23 cellular contexts compared by ENCODE assay signal in the genomic region with DNA sequence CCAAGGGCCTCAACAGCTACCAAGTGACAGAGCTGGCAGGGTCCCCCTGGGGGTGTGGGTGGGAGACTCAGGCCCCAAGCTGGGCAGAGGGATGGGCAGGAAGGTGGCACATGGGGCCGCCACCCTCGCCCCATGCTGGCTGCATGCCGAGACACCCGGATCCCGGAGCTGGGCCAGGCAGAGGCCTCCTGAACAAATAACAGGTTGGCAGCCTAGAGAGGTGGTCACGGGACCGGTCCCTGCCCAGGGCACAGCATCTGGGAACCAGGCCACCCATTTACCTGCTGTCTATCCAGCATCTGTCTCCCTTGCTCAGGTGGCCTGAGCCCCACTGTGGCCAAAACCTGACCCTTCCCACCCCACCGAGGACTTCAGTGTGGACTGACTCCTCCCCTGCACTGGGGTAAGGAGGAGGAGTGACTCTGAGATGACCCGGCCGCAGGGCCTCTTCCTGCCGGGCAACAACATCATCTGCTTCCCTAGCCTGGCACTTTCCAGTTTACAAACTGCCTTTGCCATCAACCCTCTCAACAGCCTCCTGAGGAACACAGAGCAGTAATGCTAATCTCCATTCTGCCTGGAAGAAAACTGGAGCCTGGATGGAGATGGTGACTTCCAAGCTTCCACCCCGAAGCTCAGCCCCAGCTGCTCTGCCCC. TPM values are rescaled to one million over a fixed set of nuclear protein-coding genes. Genes with fewer than 3 reads are reported as not detected.
DNase-seq lines count a peak whose midpoint lies in the region; ATAC-seq, FAIRE-seq and TF ChIP-seq lines count a peak whose summit lies in the region.
"Had no signal": no experiment of that assay in that cellular context is flagged by ENCODE, and none has a peak within 500 bp of the region (broad histone marks: within the 10 kb centered on the region; RNA-seq: fewer than 3 reads in every experiment).

No MANE protein-coding gene starts in this region.

- H3K4me3 Mint-ChIP-seq in Calu3 (ENCODE audit: low read depth, unreplicated experiment) = no peak overlapping the region
- H3K4me3 Mint-ChIP-seq: naive thymus-derived CD8-positive, alpha-beta T cell; stimulated activated naive CD8-positive, alpha-beta T cell treated with anti-CD3 and anti-CD28 coated beads, Interleukin-15, Interleukin-2, amounts not matched to agents 100 ng/mL and 50 ng/mL, for 24 hours had no signal

- H3K9me3 ChIP-seq in Panc1 (ENCODE audit: control insufficient read depth, insufficient read depth, low read depth, low read length) = no peaks in the 10 kb centered on the region
- H3K9me3 ChIP-seq in kidney (ENCODE audit: control insufficient read depth in 1 of 2, low read length in 2 of 2) = no peaks in the 10 kb centered on the region
- no peaks in the 10 kb centered on the region for H3K9me3 ChIP-seq in parathyroid adenoma (ENCODE audit: control insufficient read depth, low read length)
- H3K9me3 ChIP-seq: Caco-2, left ventricle myocardium inferior had no signal

- H3K4me2 ChIP-seq in parathyroid adenoma (ENCODE audit: low read length) = peak overlapping the region; percentile 22

- H3K4me1 Mint-ChIP-seq in Calu3 (ENCODE audit: low read depth, unreplicated experiment) = peaks cover 30% of the 10 kb centered on the region
- H3K4me1 Mint-ChIP-seq: naive thymus-derived CD8-positive, alpha-beta T cell had no signal

- no peak overlapping the region for H2AFZ ChIP-seq in parathyroid adenoma

- peaks cover 20% of the 10 kb centered on the region for H3K36me3 Mint-ChIP-seq in Calu3 (ENCODE audit: insufficient read depth, unreplicated experiment)
- H3K36me3 Mint-ChIP-seq: naive thymus-derived CD8-positive, alpha-beta T cell had no signal

- H3K27me3 ChIP-seq in Panc1 (ENCODE audit: control insufficient read depth, insufficient read depth, low read length) (no peaks in the 10 kb centered on the region), parathyroid adenoma (ENCODE audit: control insufficient read depth, insufficient read depth, low read length) (no peaks in the 10 kb centered on the region)
- H3K27me3 ChIP-seq: foreskin keratinocyte had no signal

- CTCF ChIA-PET in Calu3 (lab: Charles Lee) (interaction anchor here (0.6 to 0.7 kb wide), 2 partner anchors 110 to 257 kb away, joined by 3 to 6 read pairs; no protein-coding TSS in a partner anchor), Panc1 (lab: Charles Lee) (no interaction called here)

- H3K27ac Mint-ChIP-seq in Calu3 (ENCODE audit: unreplicated experiment) = peak overlapping the region; percentile 80
- H3K27ac Mint-ChIP-seq: activated T-helper 2 cell treated with anti-CD3 and anti-CD28 coated beads, Interferon-gamma antibody, Interleukin-2, Interleukin-4, amounts not matched to agents 10 μg/mL and 5 μg/mL and 100 μg/mL, durations not matched to agents 14 hours and 24 hours and 36 hours; naive thymus-derived CD8-positive, alpha-beta T cell; stimulated activated naive CD8-positive, alpha-beta T cell treated with anti-CD3 and anti-CD28 coated beads, Interleukin-15, Interleukin-2, amounts not matched to agents 100 ng/mL and 50 ng/mL, for 24 hours had no signal

- H3K9ac ChIP-seq in kidney (ENCODE audit: low read length in 2 of 2) (peak overlapping the region in 1 of 2 donors; percentile 74), parathyroid adenoma (no peak overlapping the region)

- no peaks in the 10 kb centered on the region for H3K36me3 ChIP-seq in Panc1 (ENCODE audit: control insufficient read depth, insufficient read depth, low read length)
- peaks cover 0 to 4% of the 10 kb centered on the region in 2 donors for H3K36me3 ChIP-seq in kidney (ENCODE audit: control insufficient read depth in 1 of 2, insufficient read depth in 2 of 2, low read length in 2 of 2)
- no peaks in the 10 kb centered on the region for H3K36me3 ChIP-seq in parathyroid adenoma (ENCODE audit: control insufficient read depth, insufficient read depth, low read length)
- H3K36me3 ChIP-seq: left ventricle myocardium inferior had no signal

- H3K9me3 Mint-ChIP-seq in Calu3 (ENCODE audit: low read depth, unreplicated experiment) = no peaks in the 10 kb centered on the region
- H3K9me3 Mint-ChIP-seq: activated T-helper 2 cell treated with anti-CD3 and anti-CD28 coated beads, Interferon-gamma antibody, Interleukin-2, Interleukin-4, amounts not matched to agents 10 μg/mL and 5 μg/mL and 100 μg/mL, durations not matched to agents 14 hours and 24 hours and 36 hours; naive thymus-derived CD8-positive, alpha-beta T cell; stimulated activated naive CD8-positive, alpha-beta T cell treated with anti-CD3 and anti-CD28 coated beads, Interleukin-15, Interleukin-2, amounts not matched to agents 100 ng/mL and 50 ng/mL, for 24 hours had no signal

- peaks cover 25% of the 10 kb centered on the region for H3K4me1 ChIP-seq in Panc1 (ENCODE audit: control insufficient read depth, insufficient read depth, low read length)
- peaks cover 30 to 43% of the 10 kb centered on the region in 2 donors for H3K4me1 ChIP-seq in kidney (ENCODE audit: control insufficient read depth in 1 of 2, insufficient read depth in 1 of 2, low read depth in 1 of 2, low read length in 2 of 2)
- H3K4me1 ChIP-seq in parathyroid adenoma = peaks cover 51% of the 10 kb centered on the region

- POLR2A ChIA-PET in Panc1 (lab: Charles Lee) = interaction anchor here (0.6 kb wide), 2 partner anchors 121 to 238 kb away, joined by 3 to 4 read pairs; no protein-coding TSS in a partner anchor

- DNase-seq in Calu3 (peak; percentile 58), Panc1 (ENCODE audit: low read depth, low spot score) (no peak), kidney (no peak), GM19238 (ENCODE audit: insufficient read length, low spot score) (no peak), HuH-7 (ENCODE audit: low spot score) (no peak), medulla oblongata (ENCODE audit: extremely low spot score) (no peak)
- DNase-seq: Caco-2; cerebellar nuclear complex; foreskin keratinocyte; left ventricle myocardium inferior; MM.1S; naive thymus-derived CD8-positive, alpha-beta T cell; NCI-H2107; retina; T-helper 1 cell had no signal

- peak; percentile 21; the same call in 1 of the 2 replicates for ATAC-seq in Panc1
- ATAC-seq in HG02798 (IDR thresholded peaks at IDR 0.05; ENCODE audit: poor library complexity, unreplicated experiment) = no peak
- ATAC-seq: activated CD4-positive, CD25-positive, alpha-beta regulatory T cell treated with anti-CD3 and anti-CD28 coated beads, Interleukin-2, amount 50 U/mL, for 24 hours; foreskin keratinocyte; HCT116; naive thymus-derived CD8-positive, alpha-beta T cell had no signal

- H3K27ac ChIP-seq in Panc1 (ENCODE audit: low read length) (no peak overlapping the region), kidney (ENCODE audit: low read depth in 2 of 2, low read length in 2 of 2) (peak overlapping the region; percentile 90 to 94), parathyroid adenoma (peak overlapping the region; percentile 95)
- H3K27ac ChIP-seq: foreskin keratinocyte, left ventricle myocardium inferior had no signal

- H3K79me2 ChIP-seq in parathyroid adenoma = no peaks in the 10 kb centered on the region

- H3K4me3 ChIP-seq in Panc1 (ENCODE audit: low read depth in 2 of 2, low read length in 2 of 2) = no peak overlapping the region
- H3K4me3 ChIP-seq in kidney (ENCODE audit: low read length in 2 of 2) = no peak overlapping the region
- no peak overlapping the region for H3K4me3 ChIP-seq in parathyroid adenoma (ENCODE audit: low read depth, low read length)
- H3K4me3 ChIP-seq: left ventricle myocardium inferior had no signal

- TF ChIP-seq CTCF in Calu3 (IDR thresholded peaks at IDR 0.05; ENCODE audit: unreplicated experiment) = no peak
- no peak for TF ChIP-seq CTCF in Panc1 (IDR thresholded peaks at IDR 0.05)
- no peak for TF ChIP-seq CTCF in kidney (IDR thresholded peaks at IDR 0.05; ENCODE audit: borderline replicate concordance, extremely low read depth, insufficient read depth)
- no peak for TF ChIP-seq CTCF in parathyroid adenoma (IDR thresholded peaks at IDR 0.05)

- no peak for FAIRE-seq in kidney (lab: Jason Lieb, UNC)
- FAIRE-seq: endothelial cell of umbilical vein, HTR-8/SVneo had no signal

- intact Hi-C loops in Calu3 (cut with micrococcal nuclease; ENCODE audit: unreplicated experiment) = no loop called here
- intact Hi-C loops in Panc1 (cut with micrococcal nuclease; ENCODE audit: unreplicated experiment) = no loop called here
- intact Hi-C loops in kidney (cut with DNase I) = no loop called here

- in situ Hi-C loops in Panc1 (cut with HindIII; ENCODE audit: low pct_unique_long_range_greater_than_20kb, low sequenced_read_pairs) = no loop called here

- BruUV-seq in Calu3 (replicated peaks; lab: Mats Ljungman, UMichigan) (no TSS peak), Panc1 (replicated peaks; lab: Mats Ljungman, UMichigan) (no TSS peak)

- H3K27me3 Mint-ChIP-seq in Calu3 (ENCODE audit: unreplicated experiment) = no peaks in the 10 kb centered on the region

RNA-seq across cellular contexts. Expression of a gene that starts 34.5 kb away (rescaled TPM):
- total RNA-seq in Calu3 (2022) (23.8 and 26.8 TPM in 2 replicates), Panc1 (2021; ENCODE audit: unreplicated experiment) (4.6 TPM), kidney (39.2 TPM)
- polyA plus RNA-seq in Panc1 (2012; ENCODE audit: insufficient read length) = 7.7 TPM
- polyA plus RNA-seq in kidney (ENCODE audit: insufficient read depth, low read depth, low replicate concordance) = 200 TPM
- polyA plus RNA-seq: naive thymus-derived CD8-positive, alpha-beta T cell had no signal
